18 cellular contexts compared by ENCODE assay signal in genomic region chr3:53682807-53683206, GRCh38.
A peak's percentile ranks its signal among the peaks of the same experiment; 100 is the strongest.
DNase-seq lines count a peak whose midpoint lies in the region; ATAC-seq, FAIRE-seq and TF ChIP-seq lines count a peak whose summit lies in the region.
"Had no signal": no experiment of that assay in that cellular context is flagged by ENCODE, and none has a peak within 500 bp of the region (broad histone marks: within the 10 kb centered on the region; RNA-seq: fewer than 3 reads in every experiment).

No MANE protein-coding gene starts in this region.

- 29% methylated on average over 3 of the region's 3 CpGs for WGBS in right cardiac atrium
- WGBS in trophoblast cell (ENCODE audit: extremely low coverage, insufficient coverage, insufficient read length): no CpG with 5 or more reads among the region's 3 CpGs

- H3K14ac ChIP-seq in trophoblast cell (ENCODE audit: low read length): no peak overlapping the region

- H3K27me3 Mint-ChIP-seq in activated naive CD8-positive, alpha-beta T cell treated with anti-CD3 and anti-CD28 coated beads, Interleukin-2, amount 50 U/mL, for 24 hours: peaks cover 36% of the 10 kb centered on the region

- no peaks in the 10 kb centered on the region for H3K9me3 ChIP-seq in right cardiac atrium (ENCODE audit: control insufficient read depth, low read length)
- H3K9me3 ChIP-seq in left ventricle myocardium inferior (replicated peaks): no peaks in the 10 kb centered on the region
- H3K9me3 ChIP-seq in trophoblast cell (ENCODE audit: insufficient read depth, low read depth, low read length): no peaks in the 10 kb centered on the region

- ATAC-seq in right cardiac atrium (peak in 1 of 2 donors; percentile 18), left colon (peak; percentile 27)
- no peak for ATAC-seq in activated naive CD8-positive, alpha-beta T cell treated with anti-CD3 and anti-CD28 coated beads, Interleukin-2, amount 50 U/mL, for 24 hours

- H3K27me3 ChIP-seq in right cardiac atrium (ENCODE audit: control insufficient read depth, insufficient read depth) (no peaks in the 10 kb centered on the region), left ventricle myocardium inferior (ENCODE audit: low read depth) (peaks cover 23% of the 10 kb centered on the region), trophoblast cell (ENCODE audit: insufficient read depth, low read length) (no peaks in the 10 kb centered on the region)

- no peak overlapping the region for H2BK12ac ChIP-seq in trophoblast cell (ENCODE audit: low read length)

- TF ChIP-seq CTCF in left ventricle myocardium inferior (IDR thresholded peaks at IDR 0.05; ENCODE audit: borderline replicate concordance): no peak
- TF ChIP-seq CTCF in D721Med (IDR thresholded peaks at IDR 0.05; ENCODE audit: insufficient read depth, missing control alignments): no peak

- no peaks in the 10 kb centered on the region for H3K79me2 ChIP-seq in trophoblast cell (ENCODE audit: control insufficient read depth, insufficient read depth, low read length, poor library complexity)

- H3K36me3 ChIP-seq in left ventricle myocardium inferior: no peaks in the 10 kb centered on the region
- H3K36me3 ChIP-seq in trophoblast cell (ENCODE audit: control insufficient read depth in 1 of 2, insufficient read depth in 2 of 2, low read length in 2 of 2): no peaks in the 10 kb centered on the region

- H3K9me3 Mint-ChIP-seq in activated naive CD8-positive, alpha-beta T cell treated with anti-CD3 and anti-CD28 coated beads, Interleukin-2, amount 50 U/mL, for 24 hours: no peaks in the 10 kb centered on the region
- H3K9me3 Mint-ChIP-seq: CD4-positive, alpha-beta T cell; H9 had no signal

- no peak overlapping the region for H3K4me3 Mint-ChIP-seq in activated naive CD8-positive, alpha-beta T cell treated with anti-CD3 and anti-CD28 coated beads, Interleukin-2, amount 50 U/mL, for 24 hours
- H3K4me3 Mint-ChIP-seq: B cell; CD4-positive, alpha-beta T cell; H9 had no signal

- H2AK5ac ChIP-seq in trophoblast cell (ENCODE audit: low read length): no peak overlapping the region

- no peak overlapping the region for H3K27ac Mint-ChIP-seq in activated naive CD8-positive, alpha-beta T cell treated with anti-CD3 and anti-CD28 coated beads, Interleukin-2, amount 50 U/mL, for 24 hours
- H3K27ac Mint-ChIP-seq: B cell; CD4-positive, alpha-beta T cell; H9 had no signal

- H2BK120ac ChIP-seq in trophoblast cell (ENCODE audit: insufficient read depth, low read length, poor library complexity): no peak overlapping the region

- no peak overlapping the region for H2AFZ ChIP-seq in trophoblast cell (ENCODE audit: insufficient read depth, low read length, poor library complexity)

- H3K79me1 ChIP-seq in trophoblast cell (ENCODE audit: low read length): no peaks in the 10 kb centered on the region

- no peak overlapping the region for H2BK5ac ChIP-seq in trophoblast cell (ENCODE audit: low read depth, low read length, poor library complexity)

- no peak for DNase-seq in right cardiac atrium
- DNase-seq in left ventricle myocardium inferior: no peak
- no peak for DNase-seq in left colon
- no peak for DNase-seq in trophoblast cell
- no peak for DNase-seq in activated naive CD8-positive, alpha-beta T cell treated with anti-CD3 and anti-CD28 coated beads, Interleukin-2, amount 50 U/mL, for 24 hours
- DNase-seq in D721Med (ENCODE audit: insufficient read length, low spot score): no peak
- no peak for DNase-seq in COR-L47 (lab: John Stamatoyannopoulos, UW)
- DNase-seq: C1 segment of cervical spinal cord; CD4-positive, alpha-beta T cell; DMS153; DMS79 treated with DMSO at 0.1 percent for 48 hours; EL; GDM1; GOT3; H9 had no signal

- H3K36me3 Mint-ChIP-seq in activated naive CD8-positive, alpha-beta T cell treated with anti-CD3 and anti-CD28 coated beads, Interleukin-2, amount 50 U/mL, for 24 hours (ENCODE audit: low read depth): no peaks in the 10 kb centered on the region

- no peak for FAIRE-seq in D721Med (lab: Jason Lieb, UNC)
- FAIRE-seq: A204.1, GM19239 had no signal

- H4K91ac ChIP-seq in trophoblast cell (ENCODE audit: low read depth, low read length): no peak overlapping the region

- H3K4me2 ChIP-seq in trophoblast cell (ENCODE audit: low read length): no peak overlapping the region

- H3K4me1 ChIP-seq in right cardiac atrium (ENCODE audit: control insufficient read depth, insufficient read depth, low read length): peaks cover 8% of the 10 kb centered on the region
- H3K4me1 ChIP-seq in left ventricle myocardium inferior: peaks cover 11% of the 10 kb centered on the region
- H3K4me1 ChIP-seq in trophoblast cell (ENCODE audit: control insufficient read depth in 1 of 2, insufficient read depth in 2 of 2, low read length in 2 of 2): no peaks in the 10 kb centered on the region

- H3K4me1 Mint-ChIP-seq in activated naive CD8-positive, alpha-beta T cell treated with anti-CD3 and anti-CD28 coated beads, Interleukin-2, amount 50 U/mL, for 24 hours: no peaks in the 10 kb centered on the region
- H3K4me1 Mint-ChIP-seq: B cell, H9 had no signal

- no peak overlapping the region for H3K18ac ChIP-seq in trophoblast cell (ENCODE audit: low read length)

- no peak overlapping the region for H4K12ac ChIP-seq in trophoblast cell (ENCODE audit: low read depth, low read length)

- H3K4me3 ChIP-seq in right cardiac atrium (ENCODE audit: low read length) (no peak overlapping the region), left ventricle myocardium inferior (no peak overlapping the region), trophoblast cell (ENCODE audit: low read depth, low read length) (no peak overlapping the region)

- no peak overlapping the region for H3K9ac ChIP-seq in trophoblast cell (ENCODE audit: low read length)

- H4K8ac ChIP-seq in trophoblast cell (ENCODE audit: low read depth, low read length): no peak overlapping the region

- H3K23ac ChIP-seq in trophoblast cell (ENCODE audit: low read length): peak overlapping the region; percentile 62

- H3K27ac ChIP-seq in right cardiac atrium (ENCODE audit: low read length) (peak overlapping the region; percentile 45), left ventricle myocardium inferior (replicated peaks) (no peak overlapping the region), trophoblast cell (ENCODE audit: low read depth, low read length) (no peak overlapping the region)

- H3K4ac ChIP-seq in trophoblast cell (ENCODE audit: low read depth, low read length): no peak overlapping the region

- intact Hi-C loops in right cardiac atrium (cut with DNase I): no loop called here
- intact Hi-C loops in left ventricle myocardium inferior (cut with micrococcal nuclease): no loop called here
- intact Hi-C loops in left colon (cut with DNase I, micrococcal nuclease): no loop called here
